24 cellular contexts compared by ENCODE assay signal in genomic region chr4:37388672-37389368, GRCh38.
DNase-seq lines count a peak whose midpoint lies in the region; ATAC-seq, FAIRE-seq and TF ChIP-seq lines count a peak whose summit lies in the region.
"Had no signal": no experiment of that assay in that cellular context is flagged by ENCODE, and none has a peak within 500 bp of the region (broad histone marks: within the 10 kb centered on the region; RNA-seq: fewer than 3 reads in every experiment).

No MANE protein-coding gene starts in this region.

- H3K4me3 ChIP-seq in liver (ENCODE audit: low read depth in 1 of 3, low read length in 3 of 3) (no peak overlapping the region), HepG2 (replicated peaks in 1 of 3; ENCODE audit: insufficient read depth in 1 of 3, low read depth in 2 of 3, low read length in 3 of 3) (no peak overlapping the region), iPS-20b (ENCODE audit: low read length) (0 out of 2 replicates have a peak overlapping the region, but pooled peaks have one; percentile 8)
- H3K4me3 ChIP-seq in CD4-positive, alpha-beta memory T cell (ENCODE audit: low read length in 2 of 2): no peak overlapping the region
- H3K4me3 ChIP-seq: BLaER1, HAP-1, hepatocyte had no signal

- H3K36me3 ChIP-seq in liver (ENCODE audit: control insufficient read depth in 4 of 4, insufficient read depth in 3 of 4, low read depth in 1 of 4, low read length in 3 of 4) (no peaks in the 10 kb centered on the region), HepG2 (replicated peaks in 1 of 2; ENCODE audit: control insufficient read depth in 1 of 2, insufficient read depth in 2 of 2, low read length in 2 of 2) (no peaks in the 10 kb centered on the region), iPS-20b (ENCODE audit: insufficient read depth, low read depth, low read length) (no peaks in the 10 kb centered on the region)
- no peaks in the 10 kb centered on the region for H3K36me3 ChIP-seq in CD4-positive, alpha-beta memory T cell (ENCODE audit: insufficient read depth, low read length)
- H3K36me3 ChIP-seq: BLaER1, HAP-1 had no signal

- H3K9me3 ChIP-seq in liver (ENCODE audit: control insufficient read depth in 4 of 4, low read length in 3 of 4) (no peaks in the 10 kb centered on the region), HepG2 (ENCODE audit: low read length) (no peaks in the 10 kb centered on the region), iPS-20b (ENCODE audit: insufficient read depth, low read depth, low read length) (no peaks in the 10 kb centered on the region)
- no peaks in the 10 kb centered on the region for H3K9me3 ChIP-seq in CD4-positive, alpha-beta memory T cell (ENCODE audit: control insufficient read depth in 1 of 2, low read length in 2 of 2)
- H3K9me3 ChIP-seq: BLaER1, HAP-1 had no signal

- H3K27ac ChIP-seq in liver (ENCODE audit: low read depth in 1 of 2, low read length in 2 of 2) (no peak overlapping the region), HepG2 (ENCODE audit: extremely low read length, insufficient read depth, low read length) (no peak overlapping the region), iPS-20b (ENCODE audit: low read length) (no peak overlapping the region)
- H3K27ac ChIP-seq in CD4-positive, alpha-beta memory T cell (ENCODE audit: low read depth, low read length): no peak overlapping the region
- H3K27ac ChIP-seq: BLaER1, hepatocyte had no signal

- no peaks in the 10 kb centered on the region for H4K20me1 ChIP-seq in HepG2 (ENCODE audit: insufficient read depth, low read length)
- H4K20me1 ChIP-seq: BLaER1 had no signal

- ATAC-seq in HepG2: no peak
- no peak for ATAC-seq in HG02973 (IDR thresholded peaks at IDR 0.05; ENCODE audit: unreplicated experiment)
- ATAC-seq: stimulated activated naive CD8-positive, alpha-beta T cell treated with anti-CD3 and anti-CD28 coated beads, Interleukin-15, amount 100 ng/mL, for 72 hours had no signal

- FAIRE-seq in HepG2 (lab: Jason Lieb, UNC): no peak
- FAIRE-seq: GM19239, small intestine had no signal

- no peak overlapping the region for H3K4me2 ChIP-seq in HepG2 (ENCODE audit: low read depth, low read length)
- H3K4me2 ChIP-seq: BLaER1, hepatocyte had no signal

- peaks cover 1 to 10% (median 5%) of the 10 kb centered on the region in 4 donors for H3K4me1 ChIP-seq in liver (ENCODE audit: control insufficient read depth in 4 of 4, insufficient read depth in 4 of 4, low read length in 3 of 4)
- no peaks in the 10 kb centered on the region for H3K4me1 ChIP-seq in HepG2 (ENCODE audit: insufficient read depth, low read length)
- H3K4me1 ChIP-seq in iPS-20b (ENCODE audit: insufficient read depth, low read length): peaks cover 9% of the 10 kb centered on the region; the same call in 1 of the 2 replicates
- no peaks in the 10 kb centered on the region for H3K4me1 ChIP-seq in CD4-positive, alpha-beta memory T cell (ENCODE audit: insufficient read depth, low read length)
- H3K4me1 ChIP-seq: BLaER1, HAP-1 had no signal

- intact Hi-C loops in HepG2 (cut with micrococcal nuclease; ENCODE audit: unreplicated experiment): no loop called here
- intact Hi-C loops in CD4-positive, alpha-beta memory T cell (cut with micrococcal nuclease): no loop called here

- TF ChIP-seq EP300 in HepG2 (IDR thresholded peaks at IDR 0.05; ENCODE audit: low read depth in 2 of 2, low read length in 2 of 2) (no peak), HepG2 (CRISPR knock-in tag; IDR thresholded peaks at IDR 0.05; ENCODE audit: borderline replicate concordance) (no peak)

- no peaks in the 10 kb centered on the region for H3K4me1 Mint-ChIP-seq in CD4-positive, alpha-beta memory T cell
- no peaks in the 10 kb centered on the region for H3K4me1 Mint-ChIP-seq in activated CD4-positive, alpha-beta T cell treated with anti-CD3 and anti-CD28 coated beads, Interleukin-2, amount 10 ng/mL, durations not matched to agents 7 days and 5 days
- H3K4me1 Mint-ChIP-seq: activated naive CD8-positive, alpha-beta T cell treated with anti-CD3 and anti-CD28 coated beads, Interleukin-2, amount 10 ng/mL, durations not matched to agents 7 days and 5 days had no signal

- no peaks in the 10 kb centered on the region for H3K9me3 Mint-ChIP-seq in CD4-positive, alpha-beta memory T cell
- no peaks in the 10 kb centered on the region for H3K9me3 Mint-ChIP-seq in activated CD4-positive, alpha-beta T cell treated with anti-CD3 and anti-CD28 coated beads, Interleukin-2, amount 10 ng/mL, durations not matched to agents 7 days and 5 days
- H3K9me3 Mint-ChIP-seq: activated naive CD8-positive, alpha-beta T cell treated with anti-CD3 and anti-CD28 coated beads, Interleukin-2, amount 10 ng/mL, durations not matched to agents 7 days and 5 days; stimulated activated naive CD8-positive, alpha-beta T cell treated with anti-CD3 and anti-CD28 coated beads, Interleukin-15, amount 100 ng/mL, for 72 hours had no signal

- TF ChIP-seq RAD21 in liver (IDR thresholded peaks at IDR 0.05): peak in 1 of 2 donors; percentile 13
- no peak for TF ChIP-seq RAD21 in HepG2 (CRISPR knock-in tag; IDR thresholded peaks at IDR 0.05)

- H3K4me3 Mint-ChIP-seq in CD4-positive, alpha-beta memory T cell: no peak overlapping the region
- H3K4me3 Mint-ChIP-seq in activated CD4-positive, alpha-beta T cell treated with anti-CD3 and anti-CD28 coated beads, Interleukin-2, amount 10 ng/mL, durations not matched to agents 7 days and 5 days: no peak overlapping the region
- H3K4me3 Mint-ChIP-seq: activated naive CD8-positive, alpha-beta T cell treated with anti-CD3 and anti-CD28 coated beads, Interleukin-2, amount 10 ng/mL, durations not matched to agents 7 days and 5 days; brain; stimulated activated naive CD8-positive, alpha-beta T cell treated with anti-CD3 and anti-CD28 coated beads, Interleukin-15, amount 100 ng/mL, for 72 hours had no signal

- TF ChIP-seq POLR2A in HepG2 (IDR thresholded peaks at IDR 0.05; ENCODE audit: insufficient read depth in 1 of 2, low read depth in 2 of 2, low read length in 2 of 2): no peak

- TF ChIP-seq CTCF in liver (IDR thresholded peaks at IDR 0.05; ENCODE audit: low read depth, low read length, missing input control): no peak
- TF ChIP-seq CTCF in HepG2 (CRISPR knock-in tag; IDR thresholded peaks at IDR 0.05): no peak

- H3K27me3 ChIP-seq in liver (ENCODE audit: control insufficient read depth in 4 of 4, insufficient read depth in 4 of 4, low read length in 3 of 4): no peaks in the 10 kb centered on the region
- H3K27me3 ChIP-seq in HepG2 (ENCODE audit: control insufficient read depth in 1 of 2, insufficient read depth in 2 of 2, low read length in 2 of 2): no peaks in the 10 kb centered on the region
- no peaks in the 10 kb centered on the region for H3K27me3 ChIP-seq in iPS-20b (ENCODE audit: insufficient read depth, low read length)
- no peaks in the 10 kb centered on the region for H3K27me3 ChIP-seq in CD4-positive, alpha-beta memory T cell (ENCODE audit: insufficient read depth, low read length)
- H3K27me3 ChIP-seq: BLaER1, hepatocyte had no signal

- POLR2A ChIA-PET in HepG2 (lab: Yijun Ruan, JAX): no interaction called here
- POLR2A ChIA-PET in CD4-positive, alpha-beta memory T cell (lab: Charles Lee; ENCODE audit: partially characterized antibody): no interaction called here
- POLR2A ChIA-PET in activated CD4-positive, alpha-beta T cell treated with anti-CD3 and anti-CD28 coated beads, Interleukin-2, amount 10 ng/mL, durations not matched to agents 7 days and 5 days (lab: Charles Lee): no interaction called here

- no TSS peak for BruUV-seq in HepG2 (replicated peaks; lab: Mats Ljungman, UMichigan)

- H3K27me3 Mint-ChIP-seq in CD4-positive, alpha-beta memory T cell: peaks cover 6% of the 10 kb centered on the region in 2 donors
- no peaks in the 10 kb centered on the region for H3K27me3 Mint-ChIP-seq in activated CD4-positive, alpha-beta T cell treated with anti-CD3 and anti-CD28 coated beads, Interleukin-2, amount 10 ng/mL, durations not matched to agents 7 days and 5 days
- H3K27me3 Mint-ChIP-seq: progenitor cell of endocrine pancreas had no signal

- H3K79me2 ChIP-seq in HepG2 (ENCODE audit: insufficient read depth, low read length): no peaks in the 10 kb centered on the region
- H3K79me2 ChIP-seq: hepatocyte had no signal

- H3K36me3 Mint-ChIP-seq in CD4-positive, alpha-beta memory T cell: no peaks in the 10 kb centered on the region
- no peaks in the 10 kb centered on the region for H3K36me3 Mint-ChIP-seq in activated CD4-positive, alpha-beta T cell treated with anti-CD3 and anti-CD28 coated beads, Interleukin-2, amount 10 ng/mL, durations not matched to agents 7 days and 5 days (ENCODE audit: low read depth)
- H3K36me3 Mint-ChIP-seq: activated naive CD8-positive, alpha-beta T cell treated with anti-CD3 and anti-CD28 coated beads, Interleukin-2, amount 10 ng/mL, durations not matched to agents 7 days and 5 days; brain had no signal

- CTCF ChIA-PET in HepG2 (lab: Yijun Ruan, JAX; ENCODE audit: low intra/inter-chr PET ratio, low total read pairs): interaction anchor here (2.4 kb wide), 1 partner anchor 1038 kb away, joined by 15 read pairs; no protein-coding TSS in a partner anchor
- CTCF ChIA-PET in CD4-positive, alpha-beta memory T cell (lab: Charles Lee; ENCODE audit: partially characterized antibody): interaction anchor here (1.2 kb wide), 1 partner anchor 8 kb away, joined by 3 read pairs; no protein-coding TSS in a partner anchor
- CTCF ChIA-PET in activated CD4-positive, alpha-beta T cell treated with anti-CD3 and anti-CD28 coated beads, Interleukin-2, amount 10 ng/mL, durations not matched to agents 7 days and 5 days (lab: Charles Lee): interaction anchor here (0.7 kb wide), 1 partner anchor 15 kb away, joined by 4 read pairs; no protein-coding TSS in a partner anchor

- no peak overlapping the region for H3K9ac ChIP-seq in liver (ENCODE audit: low read depth in 1 of 2, low read length in 2 of 2)
- no peak overlapping the region for H3K9ac ChIP-seq in HepG2 (ENCODE audit: insufficient read depth, low read depth, low read length)
- no peak overlapping the region for H3K9ac ChIP-seq in iPS-20b (ENCODE audit: low read depth, low read length)
- H3K9ac ChIP-seq: BLaER1 had no signal

- 49% methylated on average over 5 of the region's 5 CpGs for WGBS in liver
- WGBS in HepG2 (ENCODE audit: low lambda C conversion rate): 35% methylated on average over 5 of the region's 5 CpGs

- in situ Hi-C loops in HepG2 (cut with HindIII; ENCODE audit: extremely low pct_ligation_motif_present, low pct_unique_long_range_greater_than_20kb) (loop anchor here (5.0 to 10.0 kb wide), 3 partner anchors 204 to 1032 kb away; no protein-coding TSS in a partner anchor), ACHN (cut with HindIII; ENCODE audit: low pct_ligation_motif_present, low pct_unique_long_range_greater_than_20kb, low sequenced_read_pairs) (no loop called here)

- DNase-seq in HepG2 (ENCODE audit: low spot score): no peak
- peak; percentile 49 for DNase-seq in SIG-M5 (lab: John Stamatoyannopoulos, UW)
- no peak for DNase-seq in CD4-positive, alpha-beta memory T cell
- no peak for DNase-seq in activated CD4-positive, alpha-beta T cell treated with anti-CD3 and anti-CD28 coated beads, Interleukin-2, amount 10 ng/mL, durations not matched to agents 7 days and 5 days
- DNase-seq in ACHN: no peak
- DNase-seq: activated CD8-positive, alpha-beta memory T cell treated with anti-CD3 and anti-CD28 coated beads for 24 hours; activated naive CD8-positive, alpha-beta T cell treated with anti-CD3 and anti-CD28 coated beads, Interleukin-2, amount 10 ng/mL, durations not matched to agents 7 days and 5 days; GDM1; NCI-H2029 treated with DMSO at 0.1 percent for 48 hours; NCI-H510A; SHP77 treated with DMSO at 0.1 percent for 48 hours; small intestine; stimulated activated CD4-positive, alpha-beta T cell treated with anti-CD3 and anti-CD28 coated beads, Interleukin-4, amount 100 ng/mL, for 1 hour; stimulated activated naive CD8-positive, alpha-beta T cell treated with anti-CD3 and anti-CD28 coated beads, Interleukin-15, amount 100 ng/mL, for 72 hours; trophoblast cell had no signal

- H3K27ac Mint-ChIP-seq in CD4-positive, alpha-beta memory T cell: no peak overlapping the region
- H3K27ac Mint-ChIP-seq in activated CD4-positive, alpha-beta T cell treated with anti-CD3 and anti-CD28 coated beads, Interleukin-2, amount 10 ng/mL, durations not matched to agents 7 days and 5 days: no peak overlapping the region
- H3K27ac Mint-ChIP-seq: activated naive CD8-positive, alpha-beta T cell treated with anti-CD3 and anti-CD28 coated beads, Interleukin-2, amount 10 ng/mL, durations not matched to agents 7 days and 5 days; progenitor cell of endocrine pancreas; stimulated activated naive CD8-positive, alpha-beta T cell treated with anti-CD3 and anti-CD28 coated beads, Interleukin-15, amount 100 ng/mL, for 72 hours had no signal

- H2AFZ ChIP-seq in HepG2 (ENCODE audit: low read length): no peak overlapping the region
- H2AFZ ChIP-seq: hepatocyte had no signal
